27 cellular contexts compared by ENCODE assay signal in genomic region chr5:121783700-121784099, GRCh38.
"Had no signal": no experiment of that assay in that cellular context is flagged by ENCODE, and none has a peak within 500 bp of the region (broad histone marks: within the 10 kb centered on the region; RNA-seq: fewer than 3 reads in every experiment).

No MANE protein-coding gene starts in this region.

- H3K4me2 ChIP-seq: neural progenitor cell had no signal

- H3K9ac ChIP-seq: neural progenitor cell, parathyroid adenoma had no signal

- H3K27ac Mint-ChIP-seq: nephron; neural progenitor cell; progenitor cell of endocrine pancreas; stimulated activated effector memory CD8-positive, alpha-beta T cell treated with anti-CD3 and anti-CD28 coated beads, Interleukin-12 subunit alpha, Interleukin-12 subunit beta, amount 100 ng/mL, for 72 hours; stimulated activated naive B cell treated with anti-CD40 and anti-IgM and Interleukin-4, amounts not matched to agents 10 μg/mL and 1 μg/mL and 100 μg/mL, for 72 hours; stimulated activated naive CD8-positive, alpha-beta T cell treated with anti-CD3 and anti-CD28 coated beads, Interleukin-15, Interleukin-2, amounts not matched to agents 100 ng/mL and 50 ng/mL, for 24 hours had no signal

- H3K36me3 Mint-ChIP-seq: neural progenitor cell; stimulated activated effector memory CD8-positive, alpha-beta T cell treated with anti-CD3 and anti-CD28 coated beads, Interleukin-12 subunit alpha, Interleukin-12 subunit beta, amount 100 ng/mL, for 72 hours; stimulated activated naive B cell treated with anti-CD40 and anti-IgM and Interleukin-4, amounts not matched to agents 10 μg/mL and 1 μg/mL and 100 μg/mL, for 72 hours had no signal

- H3K36me3 ChIP-seq: neural progenitor cell, ovary, right lobe of liver, sigmoid colon, stomach, thoracic aorta, thyroid gland, tibial nerve, upper lobe of left lung, vagina had no signal

- H3K4me3 ChIP-seq: neural progenitor cell, ovary, psoas muscle, right lobe of liver, sigmoid colon, stomach, thoracic aorta, thyroid gland, tibial nerve, upper lobe of left lung, vagina had no signal

- H3K27ac ChIP-seq: neural progenitor cell, ovary, parathyroid adenoma, psoas muscle, right lobe of liver, sigmoid colon, stomach, thoracic aorta, thyroid gland, tibial nerve, upper lobe of left lung, vagina had no signal

- H2AFZ ChIP-seq: neural progenitor cell, parathyroid adenoma had no signal

- H3K79me2 ChIP-seq: parathyroid adenoma had no signal

- DNase-seq: occipital lobe; ovary; posterior cingulate gyrus; psoas muscle; right cardiac atrium; right lobe of liver; sigmoid colon; small intestine; stimulated activated CD4-positive, alpha-beta T cell treated with anti-CD3 and anti-CD28 coated beads, Interleukin-15, amount 100 ng/mL, for 24 hours; stimulated activated CD4-positive, alpha-beta T cell treated with anti-CD3 and anti-CD28 coated beads, Interleukin-2, amount 100 ng/mL, for 24 hours; stimulated activated CD4-positive, alpha-beta T cell treated with anti-CD3 and anti-CD28 coated beads, Interleukin-2, amount 100 ng/mL, for 48 hours; stimulated activated CD4-positive, alpha-beta T cell treated with anti-CD3 and anti-CD28 coated beads, Interleukin-4, amount 100 ng/mL, for 24 hours; stimulated activated naive B cell treated with anti-CD40 and anti-IgM and Interleukin-4, amounts not matched to agents 10 μg/mL and 1 μg/mL and 100 μg/mL, for 72 hours; stimulated activated naive CD4-positive, alpha-beta T cell treated with Interleukin-2 at 50 U/mL for 16 hours; stomach; thyroid gland; trophoblast cell; upper lobe of left lung had no signal

- H3K9me3 Mint-ChIP-seq: nephron; neural progenitor cell; stimulated activated naive B cell treated with anti-CD40 and anti-IgM and Interleukin-4, amounts not matched to agents 10 μg/mL and 1 μg/mL and 100 μg/mL, for 72 hours had no signal

- H3K27me3 Mint-ChIP-seq: progenitor cell of endocrine pancreas; stimulated activated naive B cell treated with anti-CD40 and anti-IgM and Interleukin-4, amounts not matched to agents 10 μg/mL and 1 μg/mL and 100 μg/mL, for 72 hours; stimulated activated naive CD8-positive, alpha-beta T cell treated with anti-CD3 and anti-CD28 coated beads, Interleukin-15, Interleukin-2, amounts not matched to agents 100 ng/mL and 50 ng/mL, for 24 hours had no signal

- H3K9me3 ChIP-seq: ovary, psoas muscle, right lobe of liver, sigmoid colon, stomach, thoracic aorta, thyroid gland, tibial nerve, upper lobe of left lung, vagina had no signal

- H3K4me3 Mint-ChIP-seq: nephron; neural progenitor cell; stimulated activated effector memory CD8-positive, alpha-beta T cell treated with anti-CD3 and anti-CD28 coated beads, Interleukin-12 subunit alpha, Interleukin-12 subunit beta, amount 100 ng/mL, for 72 hours; stimulated activated naive B cell treated with anti-CD40 and anti-IgM and Interleukin-4, amounts not matched to agents 10 μg/mL and 1 μg/mL and 100 μg/mL, for 72 hours; stimulated activated naive CD8-positive, alpha-beta T cell treated with anti-CD3 and anti-CD28 coated beads, Interleukin-15, Interleukin-2, amounts not matched to agents 100 ng/mL and 50 ng/mL, for 24 hours had no signal

- H3K27me3 ChIP-seq: neural progenitor cell, ovary, right lobe of liver, sigmoid colon, stomach, thyroid gland, tibial nerve, upper lobe of left lung, vagina had no signal

- H3K4me1 ChIP-seq: neural progenitor cell, parathyroid adenoma, psoas muscle, right lobe of liver, sigmoid colon, stomach, thyroid gland, tibial nerve, upper lobe of left lung, vagina had no signal

- ATAC-seq: psoas muscle; right cardiac atrium; right lobe of liver; stimulated activated effector memory CD8-positive, alpha-beta T cell treated with anti-CD3 and anti-CD28 coated beads, Interleukin-12 subunit alpha, Interleukin-12 subunit beta, amount 100 ng/mL, for 72 hours; stimulated activated naive B cell treated with anti-CD40 and anti-IgM and Interleukin-4, amounts not matched to agents 10 μg/mL and 1 μg/mL and 100 μg/mL, for 72 hours had no signal

- H3K4me1 Mint-ChIP-seq: nephron; neural progenitor cell; stimulated activated effector memory CD8-positive, alpha-beta T cell treated with anti-CD3 and anti-CD28 coated beads, Interleukin-12 subunit alpha, Interleukin-12 subunit beta, amount 100 ng/mL, for 72 hours; stimulated activated naive B cell treated with anti-CD40 and anti-IgM and Interleukin-4, amounts not matched to agents 10 μg/mL and 1 μg/mL and 100 μg/mL, for 72 hours had no signal
